In the genomic region with DNA sequence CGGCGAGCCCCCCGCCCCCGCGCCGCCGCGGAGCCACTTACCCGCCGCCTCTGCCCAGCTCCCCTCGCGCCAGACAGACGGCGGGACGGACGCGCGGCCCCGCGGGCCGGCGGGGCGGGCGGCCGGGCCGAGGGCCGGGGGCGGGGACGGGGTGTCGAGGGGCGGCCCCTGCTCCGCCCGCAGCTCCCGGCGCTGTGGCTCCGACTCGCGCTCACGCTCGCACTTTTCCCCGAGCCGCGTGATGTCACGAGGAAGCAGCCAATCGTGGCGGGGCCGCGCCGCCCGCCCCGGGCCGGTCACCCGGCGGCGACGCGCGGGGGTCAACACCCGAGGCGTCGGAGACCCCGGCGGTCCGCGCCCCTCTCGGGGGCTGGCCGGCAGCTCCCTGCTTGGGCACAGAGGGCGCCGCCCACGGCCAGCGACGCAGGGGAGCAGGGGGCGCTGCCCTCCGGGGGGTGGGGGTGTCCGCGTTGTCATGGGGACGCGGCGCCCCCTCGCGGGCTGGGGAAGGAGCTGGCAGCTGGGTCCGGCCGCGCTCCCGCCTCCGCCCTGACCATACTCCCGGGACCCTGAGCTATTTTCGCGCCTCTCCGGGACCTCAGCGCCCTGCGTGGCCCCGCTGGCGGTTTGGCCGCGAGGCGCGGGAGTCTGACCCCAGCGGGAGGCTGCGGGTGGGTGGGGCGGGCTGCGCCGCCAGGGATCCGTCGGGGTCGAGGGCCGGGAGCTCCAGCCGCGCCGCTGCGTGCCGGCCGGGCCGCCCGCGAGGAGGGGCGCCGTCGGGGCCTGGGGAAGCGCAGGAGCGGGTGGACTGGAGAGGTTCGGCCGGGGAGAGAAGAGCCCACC, we compare ENCODE assay signal across 8 cellular contexts. TPM values are rescaled to one million over a fixed set of nuclear protein-coding genes. Genes with fewer than 3 reads are reported as not detected.
DNase-seq lines count a peak whose midpoint lies in the region; ATAC-seq and TF ChIP-seq lines count a peak whose summit lies in the region.

A gene (minus strand): TSS at position 199 of the 843 bp plus-strand sequence. CDS start 5,219 bp downstream, outside the sequence.

- peak; percentile 78 for DNase-seq in ACHN
- DNase-seq in GM03348 (ENCODE audit: low spot score) = peak; percentile 60
- DNase-seq in MM.1S = no peak
- DNase-seq in activated CD4-positive, alpha-beta memory T cell treated with anti-CD3 and anti-CD28 coated beads, Interleukin-2, amount 10 ng/mL, durations not matched to agents 7 days and 5 days = peak; percentile 27
- peak; percentile 74 for DNase-seq in hepatic stellate cell (ENCODE audit: low spot score)

- H4K20me1 ChIP-seq in MM.1S (ENCODE audit: insufficient read depth, low read length) = peaks cover 5% of the 10 kb centered on the region; the same call in 1 of the 2 replicates

- H3K27ac Mint-ChIP-seq in activated CD4-positive, alpha-beta memory T cell treated with anti-CD3 and anti-CD28 coated beads, Interleukin-2, amount 10 ng/mL, durations not matched to agents 7 days and 5 days = no peak within 1 kb of the TSS

- peaks cover 46% of the 10 kb centered on the region for H3K27me3 ChIP-seq in MM.1S (replicated peaks; ENCODE audit: insufficient read depth, low read length)
- H3K27me3 ChIP-seq in skeletal muscle tissue (ENCODE audit: control insufficient read depth in 3 of 3, insufficient read depth in 3 of 3, low read length in 3 of 3) = peaks cover 27 to 38% (median 38%) of the 10 kb centered on the region in 3 donors

- POLR2A ChIA-PET in activated CD4-positive, alpha-beta memory T cell treated with anti-CD3 and anti-CD28 coated beads, Interleukin-2, amount 10 ng/mL, durations not matched to agents 7 days and 5 days (lab: Charles Lee) = interaction anchor here (1.8 kb wide), 1 partner anchor 43 kb away, joined by 5 read pairs; no protein-coding TSS in a partner anchor

- no peaks in the 10 kb centered on the region for H3K36me3 Mint-ChIP-seq in activated CD4-positive, alpha-beta memory T cell treated with anti-CD3 and anti-CD28 coated beads, Interleukin-2, amount 10 ng/mL, durations not matched to agents 7 days and 5 days (ENCODE audit: low read depth)

- H3K9ac ChIP-seq in MM.1S (ENCODE audit: low read length) (no peak within 1 kb of the TSS), skeletal muscle tissue (ENCODE audit: low read depth in 1 of 3, low read length in 3 of 3) (no peak within 1 kb of the TSS)

- H3K27ac ChIP-seq in MM.1S (ENCODE audit: low read length) = no peak within 1 kb of the TSS
- H3K27ac ChIP-seq in skeletal muscle tissue (ENCODE audit: low read depth, low read length) = no peak within 1 kb of the TSS

- H3K9me3 Mint-ChIP-seq in activated CD4-positive, alpha-beta memory T cell treated with anti-CD3 and anti-CD28 coated beads, Interleukin-2, amount 10 ng/mL, durations not matched to agents 7 days and 5 days = no peaks in the 10 kb centered on the region

- H3K4me2 ChIP-seq in MM.1S (ENCODE audit: low read depth, low read length) = peak within 1 kb of the TSS; percentile 69; the same call in 1 of the 2 replicates

- CTCF ChIA-PET in activated CD4-positive, alpha-beta memory T cell treated with anti-CD3 and anti-CD28 coated beads, Interleukin-2, amount 10 ng/mL, durations not matched to agents 7 days and 5 days (lab: Charles Lee) = interaction anchor here (0.6 to 1.5 kb wide), 7 partner anchors 8 to 139 kb away, joined by 3 to 4 read pairs (median 3); no protein-coding TSS in a partner anchor

- ATAC-seq in HG02798 (IDR thresholded peaks at IDR 0.05; ENCODE audit: poor library complexity, unreplicated experiment) = no peak
- ATAC-seq in HG02571 (IDR thresholded peaks at IDR 0.05; ENCODE audit: unreplicated experiment) = no peak

- H3K36me3 ChIP-seq in MM.1S (replicated peaks; ENCODE audit: insufficient read depth, low read length) (no peaks in the 10 kb centered on the region), skeletal muscle tissue (ENCODE audit: control insufficient read depth in 3 of 3, insufficient read depth in 3 of 3, low read length in 3 of 3) (peaks cover 2 to 9% (median 9%) of the 10 kb centered on the region in 3 donors)

- peaks cover 38% of the 10 kb centered on the region for H3K4me1 Mint-ChIP-seq in activated CD4-positive, alpha-beta memory T cell treated with anti-CD3 and anti-CD28 coated beads, Interleukin-2, amount 10 ng/mL, durations not matched to agents 7 days and 5 days

- H2AFZ ChIP-seq in MM.1S (ENCODE audit: low read length) = no peak within 1 kb of the TSS

- H3K9me3 ChIP-seq in MM.1S (replicated peaks; ENCODE audit: insufficient read depth, low read length) = no peaks in the 10 kb centered on the region
- no peaks in the 10 kb centered on the region for H3K9me3 ChIP-seq in skeletal muscle tissue (ENCODE audit: control insufficient read depth in 3 of 3, low read length in 3 of 3)

- peak within 1 kb of the TSS; percentile 51 for H3K4me3 Mint-ChIP-seq in activated CD4-positive, alpha-beta memory T cell treated with anti-CD3 and anti-CD28 coated beads, Interleukin-2, amount 10 ng/mL, durations not matched to agents 7 days and 5 days

- no peak for TF ChIP-seq CTCF in MM.1S (IDR thresholded peaks at IDR 0.05; ENCODE audit: low read length)

- no peaks in the 10 kb centered on the region for H3K79me2 ChIP-seq in MM.1S (ENCODE audit: low read length)

- H3K9me2 ChIP-seq in MM.1S (replicated peaks; ENCODE audit: insufficient read depth, low read length) = no peaks in the 10 kb centered on the region

- peaks cover 50% of the 10 kb centered on the region for H3K27me3 Mint-ChIP-seq in activated CD4-positive, alpha-beta memory T cell treated with anti-CD3 and anti-CD28 coated beads, Interleukin-2, amount 10 ng/mL, durations not matched to agents 7 days and 5 days

- in situ Hi-C loops in ACHN (cut with HindIII; ENCODE audit: low pct_ligation_motif_present, low pct_unique_long_range_greater_than_20kb, low sequenced_read_pairs) = no loop called here

- H3K4me1 ChIP-seq in MM.1S (ENCODE audit: low read length) (peaks cover 3% of the 10 kb centered on the region; the same call in 1 of the 2 replicates), skeletal muscle tissue (ENCODE audit: control insufficient read depth in 3 of 3, insufficient read depth in 3 of 3, low read length in 3 of 3) (peaks cover 14 to 25% (median 20%) of the 10 kb centered on the region in 3 donors)

- no peak within 1 kb of the TSS; the same call in 1 of the 2 replicates for H3K4me3 ChIP-seq in MM.1S (ENCODE audit: low read length)
- peak within 1 kb of the TSS in 2 of 3 donors; percentile 43 to 49 for H3K4me3 ChIP-seq in skeletal muscle tissue (ENCODE audit: low read length in 3 of 3)

- no peaks in the 10 kb centered on the region for H3F3A ChIP-seq in MM.1S (ENCODE audit: insufficient read depth, low read length)

RNA-seq across cellular contexts. Expression of the gene that starts here (rescaled TPM):
- total RNA-seq in activated CD4-positive, alpha-beta memory T cell treated with anti-CD3 and anti-CD28 coated beads, Interleukin-2, amount 10 ng/mL, durations not matched to agents 7 days and 5 days = under 1 TPM; 0.30 to 0.38 TPM
- not detected for total RNA-seq in skeletal muscle tissue

Comparison
In these comparisons a context has a peak if more than half of its experiments do, and no peak if none do; other contexts are left out.
1. Peak in DNase-seq in activated CD4-positive, alpha-beta memory T cell treated with anti-CD3 and anti-CD28 coated beads, Interleukin-2, amount 10 ng/mL, durations not matched to agents 7 days and 5 days; RNA of the gene not detected or under 1 TPM.